Comparison of ENCODE assay signal across 8 cellular contexts in genomic region chr2:152167070-152167469, GRCh38. TPM values are rescaled to one million over a fixed set of nuclear protein-coding genes. Genes with fewer than 3 reads are reported as not detected.
DNase-seq lines count a peak whose midpoint lies in the region; ATAC-seq and TF ChIP-seq lines count a peak whose summit lies in the region.
"Had no signal": no experiment of that assay in that cellular context is flagged by ENCODE, and none has a peak within 500 bp of the region (broad histone marks: within the 10 kb centered on the region; RNA-seq: fewer than 3 reads in every experiment).

No MANE protein-coding gene starts in this region.

- TF ChIP-seq CTCF in MM.1S (IDR thresholded peaks at IDR 0.05; ENCODE audit: low read length), result no peak

- ATAC-seq in GM18907 (IDR thresholded peaks at IDR 0.05; ENCODE audit: unreplicated experiment) (peak; percentile 46), GM21723 (IDR thresholded peaks at IDR 0.05; ENCODE audit: unreplicated experiment) (peak; percentile 56)
- no peak for ATAC-seq in natural killer cell treated with Interleukin-12 subunit alpha and Interleukin-12 subunit beta and Interleukin-15 and Interleukin-18, amount 100 ng/mL, for 72 hours

- peaks cover 88% of the 10 kb centered on the region for H3K79me2 ChIP-seq in MM.1S (ENCODE audit: low read length)

- no peaks in the 10 kb centered on the region for H3K9me3 Mint-ChIP-seq in natural killer cell treated with Interleukin-12 subunit alpha and Interleukin-12 subunit beta and Interleukin-15 and Interleukin-18, amount 100 ng/mL, for 72 hours

- no peaks in the 10 kb centered on the region for H3K9me3 ChIP-seq in MM.1S (replicated peaks; ENCODE audit: insufficient read depth, low read length)

- no peaks in the 10 kb centered on the region for H3K27me3 ChIP-seq in MM.1S (replicated peaks; ENCODE audit: insufficient read depth, low read length)

- no peak overlapping the region for H2AFZ ChIP-seq in MM.1S (ENCODE audit: low read length)

- peaks cover 14% of the 10 kb centered on the region for H3K4me1 ChIP-seq in MM.1S (ENCODE audit: low read length)

- DNase-seq in MM.1S (no peak), NCI-H146 treated with DMSO at 0.1 percent for 48 hours (lab: John Stamatoyannopoulos, UW; ENCODE audit: unreplicated experiment) (no peak), anterior cingulate cortex (lab: John Stamatoyannopoulos, UW) (no peak), DMS114 treated with DMSO at 0.1 percent for 48 hours (lab: John Stamatoyannopoulos, UW; ENCODE audit: unreplicated experiment) (no peak)
- DNase-seq in natural killer cell treated with Interleukin-12 subunit alpha and Interleukin-12 subunit beta and Interleukin-15 and Interleukin-18, amount 100 ng/mL, for 72 hours (ENCODE audit: low spot score), result no peak
- DNase-seq: head of caudate nucleus had no signal

- H3K4me3 Mint-ChIP-seq in natural killer cell treated with Interleukin-12 subunit alpha and Interleukin-12 subunit beta and Interleukin-15 and Interleukin-18, amount 100 ng/mL, for 72 hours, result peak overlapping the region; percentile 37

- H3K27ac ChIP-seq in MM.1S (ENCODE audit: low read length), result peak overlapping the region; percentile 39; the same call in 1 of the 2 replicates

- no peaks in the 10 kb centered on the region for H3K36me3 ChIP-seq in MM.1S (replicated peaks; ENCODE audit: insufficient read depth, low read length)

- peak overlapping the region; percentile 63 for H3K4me2 ChIP-seq in MM.1S (ENCODE audit: low read depth, low read length)

- H3F3A ChIP-seq in MM.1S (ENCODE audit: insufficient read depth, low read length), result peaks cover 4% of the 10 kb centered on the region

- peaks cover 38 to 40% of the 10 kb centered on the region in 2 donors for H3K4me1 Mint-ChIP-seq in natural killer cell treated with Interleukin-12 subunit alpha and Interleukin-12 subunit beta and Interleukin-15 and Interleukin-18, amount 100 ng/mL, for 72 hours (ENCODE audit: low read depth in 2 of 2)

- no peaks in the 10 kb centered on the region for H3K36me3 Mint-ChIP-seq in natural killer cell treated with Interleukin-12 subunit alpha and Interleukin-12 subunit beta and Interleukin-15 and Interleukin-18, amount 100 ng/mL, for 72 hours

- peak overlapping the region; percentile 26; the same call in 1 of the 2 replicates for H3K9ac ChIP-seq in MM.1S (ENCODE audit: low read length)

- no peaks in the 10 kb centered on the region for H4K20me1 ChIP-seq in MM.1S (ENCODE audit: insufficient read depth, low read length)

- no peaks in the 10 kb centered on the region for H3K9me2 ChIP-seq in MM.1S (replicated peaks; ENCODE audit: insufficient read depth, low read length)

- H3K27ac Mint-ChIP-seq in natural killer cell treated with Interleukin-12 subunit alpha and Interleukin-12 subunit beta and Interleukin-15 and Interleukin-18, amount 100 ng/mL, for 72 hours, result peak overlapping the region; percentile 68 to 78

- H3K27me3 Mint-ChIP-seq in natural killer cell treated with Interleukin-12 subunit alpha and Interleukin-12 subunit beta and Interleukin-15 and Interleukin-18, amount 100 ng/mL, for 72 hours, result no peaks in the 10 kb centered on the region

- peak overlapping the region; percentile 39 for H3K4me3 ChIP-seq in MM.1S (ENCODE audit: low read length)

RNA-seq across cellular contexts. Expression of gene STAM2, which starts 8.5 kb away (rescaled TPM):
- 10 to 100 TPM; 14.4 to 24.3 TPM for total RNA-seq in natural killer cell treated with Interleukin-12 subunit alpha and Interleukin-12 subunit beta and Interleukin-15 and Interleukin-18, amount 100 ng/mL, for 72 hours

Comparison
In these comparisons a context has a peak if more than half of its experiments do, and no peak if none do; other contexts are left out.
1. ATAC-seq: peak in GM18907 (single experiment) and GM21723 (single experiment); none in natural killer cell treated with Interleukin-12 subunit alpha and Interleukin-12 subunit beta and Interleukin-15 and Interleukin-18, amount 100 ng/mL, for 72 hours (0 of 2).